ENCODE assay signal across 9 cellular contexts in genomic region chrX:40651620-40652223, GRCh38. TPM values are rescaled to one million over a fixed set of nuclear protein-coding genes. Genes with fewer than 3 reads are reported as not detected.
DNase-seq lines count a peak whose midpoint lies in the region; ATAC-seq and TF ChIP-seq lines count a peak whose summit lies in the region.
"Had no signal": no experiment of that assay in that cellular context is flagged by ENCODE, and none has a peak within 500 bp of the region (broad histone marks: within the 10 kb centered on the region; RNA-seq: fewer than 3 reads in every experiment).

No MANE protein-coding gene starts in this region.

- POLR2A ChIA-PET in A673 (lab: Charles Lee; ENCODE audit: low non-redundant PET), result interaction anchor here (0.5 to 0.7 kb wide), 3 partner anchors 464 to 666 kb away, joined by 3 to 4 read pairs (median 3); no protein-coding TSS in a partner anchor

- no TSS peak for BruUV-seq in A673 (replicated peaks; lab: Mats Ljungman, UMichigan)

- no peak overlapping the region for H3K4me3 ChIP-seq in A673 (ENCODE audit: low read depth, low read length, poor library complexity, severe bottlenecking)
- no peak overlapping the region for H3K4me3 ChIP-seq in H7 (ENCODE audit: insufficient read depth, low read depth, low read length)
- H3K4me3 ChIP-seq: skin epidermis had no signal

- no peak for ATAC-seq in GM21526 (IDR thresholded peaks at IDR 0.05; ENCODE audit: low FRiP score, unreplicated experiment)

- peak; percentile 73 for DNase-seq in A673 (ENCODE audit: low spot score)
- DNase-seq in H7, result peak; percentile 45
- peak; percentile 34 for DNase-seq in NCI-H526 treated with DMSO at 0.1 percent for 48 hours (lab: John Stamatoyannopoulos, UW)
- peak; percentile 61 to 70 for DNase-seq in activated CD4-positive, alpha-beta T cell treated with anti-CD3 and anti-CD28 coated beads, Interleukin-2, amount 50 U/mL, for 48 hours
- peak; percentile 76 for DNase-seq in effector CD4-positive, alpha-beta T cell
- DNase-seq in midbrain (lab: John Stamatoyannopoulos, UW), result peak; percentile 83
- DNase-seq in stimulated activated CD8-positive, alpha-beta memory T cell treated with anti-CD3 and anti-CD28 coated beads, Interleukin-7, amount 100 ng/mL, for 1 hour (ENCODE audit: low read depth in 2 of 2), result peak; percentile 44 to 58

- CTCF ChIA-PET in A673 (lab: Charles Lee), result interaction anchor here (0.6 to 1.7 kb wide), 6 partner anchors 79 to 528 kb away, joined by 3 to 15 read pairs (median 7); no protein-coding TSS in a partner anchor

- H3K9me3 ChIP-seq in A673 (ENCODE audit: low read depth, low read length, poor library complexity, severe bottlenecking), result no peaks in the 10 kb centered on the region

- H3K27me3 ChIP-seq in A673 (replicated peaks; ENCODE audit: insufficient read depth, low read depth, low read length, poor library complexity) (no peaks in the 10 kb centered on the region), H7 (ENCODE audit: control insufficient read depth, insufficient read depth, low read length) (no peaks in the 10 kb centered on the region)

- no peak overlapping the region for H3K27ac ChIP-seq in A673 (ENCODE audit: low read depth, low read length, poor library complexity, severe bottlenecking)
- H3K27ac ChIP-seq: skin epidermis had no signal

- intact Hi-C loops in A673 (cut with micrococcal nuclease; ENCODE audit: unreplicated experiment), result loop anchor here (1.0 to 2.0 kb wide), 2 partner anchors 143 to 464 kb away; no protein-coding TSS in a partner anchor

- H3K36me3 ChIP-seq in A673 (ENCODE audit: insufficient read depth, low read length, poor library complexity, severe bottlenecking), result peaks cover 6% of the 10 kb centered on the region
- H3K36me3 ChIP-seq in H7 (replicated peaks; ENCODE audit: control insufficient read depth, insufficient read depth, low read length), result peaks cover 5% of the 10 kb centered on the region

- H3K4me1 ChIP-seq in A673 (ENCODE audit: insufficient read depth, low read length, poor library complexity, severe bottlenecking), result no peaks in the 10 kb centered on the region

- peak; percentile 77 for TF ChIP-seq CTCF in A673 (conservative IDR thresholded peaks at IDR 0.05; ENCODE audit: low read depth, low read length)

RNA-seq across cellular contexts. Expression of gene CXorf38, which starts 4.4 kb away (rescaled TPM):
- 8.1 and 10.1 TPM in 2 replicates for total RNA-seq in A673 (2021)
- 11.7 and 19.9 TPM in 2 replicates for total RNA-seq in H7 (2014; rRNA removed; shearing (Covaris generic))

RNA-seq across cellular contexts. Expression of gene MPC1L, which starts 28.5 kb away (rescaled TPM):
- total RNA-seq in A673 (2021), result not detected in 2 replicates
- not detected in 2 replicates for total RNA-seq in H7 (2014; rRNA removed; shearing (Covaris generic))
